ENCODE assay signal across 8 cellular contexts in genomic region chr1:116878804-116879477, GRCh38. TPM values are rescaled to one million over a fixed set of nuclear protein-coding genes. Genes with fewer than 3 reads are reported as not detected.
DNase-seq lines count a peak whose midpoint lies in the region; ATAC-seq and TF ChIP-seq lines count a peak whose summit lies in the region.

No MANE protein-coding gene starts in this region.

- peaks cover 28% of the 10 kb centered on the region for H3K4me1 ChIP-seq in lower lobe of right lung

- intact Hi-C loops in activated CD4-positive, alpha-beta T cell treated with anti-CD3 and anti-CD28 coated beads for 36 hours (cut with DNase I, micrococcal nuclease), result loop anchor here in 1 of 2 experiments (1.0 to 5.0 kb wide), 3 partner anchors 53 to 142 kb away; no protein-coding TSS in a partner anchor
- intact Hi-C loops in lower lobe of right lung (cut with DNase I), result no loop called here

- TF ChIP-seq CTCF in choroid plexus epithelial cell (conservative IDR thresholded peaks at IDR 0.05; ENCODE audit: low read depth, low read length) (no peak), lower lobe of right lung (IDR thresholded peaks at IDR 0.05) (no peak)

- peak; percentile 24 for DNase-seq in activated CD4-positive, alpha-beta T cell treated with anti-CD3 and anti-CD28 coated beads for 36 hours
- no peak for DNase-seq in activated CD4-positive, alpha-beta T cell treated with anti-CD3 and anti-CD28 coated beads, Interleukin-2, amount 50 U/mL, for 4 hours
- DNase-seq in NCI-H526 treated with DMSO at 0.1 percent for 48 hours (lab: John Stamatoyannopoulos, UW) (peak; percentile 93), choroid plexus epithelial cell (ENCODE audit: low read depth) (peak; percentile 53), lower lobe of right lung (no peak), ureter (ENCODE audit: low spot score) (peak; percentile 85)
- no peak for DNase-seq in activated CD8-positive, alpha-beta memory T cell treated with anti-CD3 and anti-CD28 coated beads for 24 hours

- H3K9me3 ChIP-seq in lower lobe of right lung, result no peaks in the 10 kb centered on the region

- H3K36me3 Mint-ChIP-seq in activated CD4-positive, alpha-beta T cell treated with anti-CD3 and anti-CD28 coated beads for 36 hours (ENCODE audit: low read depth), result no peaks in the 10 kb centered on the region

- POLR2A ChIA-PET in activated CD4-positive, alpha-beta T cell treated with anti-CD3 and anti-CD28 coated beads for 36 hours (lab: Charles Lee), result interaction anchor here (0.5 to 0.7 kb wide), 2 partner anchors 91 to 178 kb away, joined by 3 to 4 read pairs; no protein-coding TSS in a partner anchor

- CTCF ChIA-PET in activated CD4-positive, alpha-beta T cell treated with anti-CD3 and anti-CD28 coated beads for 36 hours (lab: Charles Lee), result interaction anchor here (0.7 to 2.0 kb wide), 6 partner anchors 36 to 250 kb away, joined by 3 to 6 read pairs (median 5); no protein-coding TSS in a partner anchor

- peak; percentile 21 for ATAC-seq in activated CD4-positive, alpha-beta T cell treated with anti-CD3 and anti-CD28 coated beads for 36 hours
- ATAC-seq in HG02885 (IDR thresholded peaks at IDR 0.05; ENCODE audit: poor library complexity, unreplicated experiment) (peak; percentile 49), lower lobe of right lung (peak; percentile 22 to 28)

- no peak overlapping the region for H3K4me3 Mint-ChIP-seq in activated CD4-positive, alpha-beta T cell treated with anti-CD3 and anti-CD28 coated beads for 36 hours

- peak overlapping the region; percentile 13 for H3K4me3 ChIP-seq in choroid plexus epithelial cell (ENCODE audit: low read depth, low read length)
- peak overlapping the region; percentile 18 for H3K4me3 ChIP-seq in lower lobe of right lung

- no peak overlapping the region for H3K27ac Mint-ChIP-seq in activated CD4-positive, alpha-beta T cell treated with anti-CD3 and anti-CD28 coated beads for 36 hours

- H3K27me3 ChIP-seq in lower lobe of right lung (ENCODE audit: low read depth), result no peaks in the 10 kb centered on the region

- H3K4me1 Mint-ChIP-seq in activated CD4-positive, alpha-beta T cell treated with anti-CD3 and anti-CD28 coated beads for 36 hours, result peaks cover 29% of the 10 kb centered on the region

- H3K9me3 Mint-ChIP-seq in activated CD4-positive, alpha-beta T cell treated with anti-CD3 and anti-CD28 coated beads for 36 hours (ENCODE audit: low read depth), result no peaks in the 10 kb centered on the region

- H3K27ac ChIP-seq in lower lobe of right lung, result peak overlapping the region; percentile 46

- no peaks in the 10 kb centered on the region for H3K27me3 Mint-ChIP-seq in activated CD4-positive, alpha-beta T cell treated with anti-CD3 and anti-CD28 coated beads for 36 hours

- no peaks in the 10 kb centered on the region for H3K36me3 ChIP-seq in lower lobe of right lung

RNA-seq across cellular contexts. Expression of gene PTGFRN, which starts 30.8 kb away (rescaled TPM):
- 10 to 100 TPM; 11.6 to 11.8 TPM for total RNA-seq in activated CD4-positive, alpha-beta T cell treated with anti-CD3 and anti-CD28 coated beads for 36 hours
- total RNA-seq in lower lobe of right lung, result 31.1 TPM
- 103 TPM for total RNA-seq in ureter

Comparison
In these comparisons a context has a peak if more than half of its experiments do, and no peak if none do; other contexts are left out.
1. DNase-seq: peak in activated CD4-positive, alpha-beta T cell treated with anti-CD3 and anti-CD28 coated beads for 36 hours (single experiment), NCI-H526 treated with DMSO at 0.1 percent for 48 hours (single experiment), choroid plexus epithelial cell (single experiment) and ureter (single experiment); none in activated CD4-positive, alpha-beta T cell treated with anti-CD3 and anti-CD28 coated beads, Interleukin-2, amount 50 U/mL, for 4 hours (0 of 2), lower lobe of right lung (single experiment) and activated CD8-positive, alpha-beta memory T cell treated with anti-CD3 and anti-CD28 coated beads for 24 hours (single experiment).
2. Peak in every context shown above with its lines, with median percentiles within 50 percentile points of each other: ATAC-seq.